8 cellular contexts compared by ENCODE assay signal in the genomic region with DNA sequence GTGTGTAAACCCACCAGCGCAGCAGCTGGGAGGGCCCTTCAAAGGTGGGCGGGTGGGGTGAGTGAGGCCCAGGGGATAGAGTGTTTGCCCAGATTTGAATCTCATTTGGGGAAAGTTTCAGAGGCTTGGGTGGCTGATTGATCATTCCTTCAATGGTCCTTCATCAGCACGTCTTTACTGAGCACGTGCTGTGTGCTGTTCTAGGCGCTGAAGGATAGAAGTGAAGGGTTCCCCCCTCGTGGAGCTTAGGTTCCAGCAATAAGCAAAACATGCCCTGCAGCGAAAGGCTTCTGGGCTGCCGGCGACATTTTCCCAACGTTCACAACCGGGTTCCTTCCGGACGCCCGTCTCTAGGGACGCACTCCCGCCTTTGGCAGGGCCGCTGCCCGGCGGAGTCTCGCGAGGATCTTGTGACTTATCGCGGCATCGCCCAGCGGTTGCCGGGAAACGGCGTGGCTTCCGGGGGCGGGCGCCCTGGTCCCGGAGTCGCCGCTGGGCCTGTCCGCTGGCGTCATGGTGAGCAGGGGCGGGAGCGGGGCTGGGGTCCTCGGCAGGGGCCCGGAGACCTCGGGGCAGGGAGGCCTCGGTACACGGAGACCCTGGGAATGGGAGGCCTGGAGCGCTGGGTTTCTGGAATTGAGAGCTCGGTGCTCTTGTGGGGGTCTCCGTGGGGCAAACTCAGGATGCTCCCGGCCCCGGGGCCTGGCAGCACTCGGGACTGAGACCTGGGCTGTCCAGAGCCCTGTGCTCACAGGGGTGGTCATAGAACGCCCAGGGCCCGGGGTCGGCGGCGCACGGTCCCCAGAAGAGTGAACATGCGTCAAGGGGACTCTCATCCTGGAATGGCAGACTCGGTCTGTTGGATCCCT. TPM values are rescaled to one million over a fixed set of nuclear protein-coding genes. Genes with fewer than 3 reads are reported as not detected.
DNase-seq lines count a peak whose midpoint lies in the region; ATAC-seq and TF ChIP-seq lines count a peak whose summit lies in the region.

No MANE protein-coding gene starts in this region.

- no peaks in the 10 kb centered on the region for H3K79me2 ChIP-seq in Karpas-422 (ENCODE audit: low read length)

- no peak overlapping the region for H3K4me2 ChIP-seq in Karpas-422 (ENCODE audit: low read depth, low read length, poor library complexity, severe bottlenecking)

- H3K4me1 ChIP-seq in Karpas-422 (ENCODE audit: low read length) = peaks cover 11% of the 10 kb centered on the region

- no peaks in the 10 kb centered on the region for H3K36me3 ChIP-seq in Karpas-422 (ENCODE audit: insufficient read depth, low read length)

- H3K27ac Mint-ChIP-seq in chondrocyte (ENCODE audit: unreplicated experiment) = peak overlapping the region; percentile 25

- peak; percentile 95 for DNase-seq in GM10248 (ENCODE audit: extremely low spot score)
- peak; percentile 93 for DNase-seq in NCI-H2227 (lab: John Stamatoyannopoulos, UW; ENCODE audit: unreplicated experiment)
- peak; percentile 90 for DNase-seq in activated CD4-positive, CD25-positive, alpha-beta regulatory T cell treated with anti-CD3 and anti-CD28 coated beads, Interleukin-2, amount 50 U/mL, for 72 hours
- DNase-seq in chondrocyte (ENCODE audit: low spot score) = no peak
- peak; percentile 90 to 94 for DNase-seq in left colon
- DNase-seq in stimulated activated CD4-positive, alpha-beta T cell treated with anti-CD3 and anti-CD28 coated beads, Interleukin-1b, Interleukin-23, amount 100 ng/mL, for 4 hours (ENCODE audit: low read depth in 2 of 2) = peak; percentile 67 to 76
- DNase-seq in Karpas-422 = no peak

- H3K4me3 ChIP-seq in Karpas-422 (ENCODE audit: low read length) = no peak overlapping the region

- no peaks in the 10 kb centered on the region for H3K9me3 ChIP-seq in Karpas-422 (ENCODE audit: low read length)

- no peak overlapping the region for H3K27ac ChIP-seq in Karpas-422 (ENCODE audit: low read length)

- H3K27me3 ChIP-seq in Karpas-422 (ENCODE audit: low read length) = no peaks in the 10 kb centered on the region

- ATAC-seq in HG03045 (IDR thresholded peaks at IDR 0.05; ENCODE audit: unreplicated experiment) (peak; percentile 62), left colon (peak; percentile 94)

- POLR2A ChIA-PET in GM10248 (lab: Yijun Ruan, JAX) = no interaction called here

- peak overlapping the region; percentile 63 for H3K4me3 Mint-ChIP-seq in chondrocyte (ENCODE audit: unreplicated experiment)

- CTCF ChIA-PET in GM10248 (lab: Yijun Ruan, JAX) = no interaction called here

- intact Hi-C loops in left colon (cut with DNase I, micrococcal nuclease) = no loop called here

- H3K9ac ChIP-seq in Karpas-422 (ENCODE audit: low read length) = no peak overlapping the region

- no peak overlapping the region for H2AFZ ChIP-seq in Karpas-422 (ENCODE audit: low read length)

- no peaks in the 10 kb centered on the region for H3K27me3 Mint-ChIP-seq in chondrocyte (ENCODE audit: low read depth)

- no peaks in the 10 kb centered on the region for H3K9me2 ChIP-seq in Karpas-422 (replicated peaks; ENCODE audit: insufficient read depth, low read length)

- TF ChIP-seq CTCF in GM10248 (IDR thresholded peaks at IDR 0.05; ENCODE audit: control extremely low read depth, extremely low read depth, low read depth, missing control alignments) (no peak), chondrocyte (IDR thresholded peaks at IDR 0.05) (no peak)

- peaks cover 14% of the 10 kb centered on the region; the same call in 1 of the 2 replicates for H4K20me1 ChIP-seq in Karpas-422 (ENCODE audit: insufficient read depth, low read depth, low read length)

- no peaks in the 10 kb centered on the region for H3K36me3 Mint-ChIP-seq in chondrocyte (ENCODE audit: low read depth)

- no peaks in the 10 kb centered on the region for H3K9me3 Mint-ChIP-seq in chondrocyte (ENCODE audit: low read depth)

- H3K4me1 Mint-ChIP-seq in chondrocyte (ENCODE audit: low read depth) = peaks cover 26% of the 10 kb centered on the region

RNA-seq across cellular contexts. Expression of gene DBNDD1, which starts 3.2 kb away (rescaled TPM):
- total RNA-seq in chondrocyte = 2.8 to 3.7 TPM (median 3.0 TPM) in 3 replicates
- total RNA-seq in left colon = 1 to 10 TPM; 3.8 to 4.9 TPM
- 0.43 TPM in 1 of 2 replicates, not detected in the other for total RNA-seq in Karpas-422 (2014; rRNA removed; shearing (Covaris generic); ENCODE audit: low replicate concordance)

RNA-seq across cellular contexts. Expression of gene PRDM7, which starts 54.7 kb away (rescaled TPM):
- total RNA-seq in chondrocyte = not detected in 3 replicates
- total RNA-seq in left colon = not detected
- total RNA-seq in Karpas-422 (2014; rRNA removed; shearing (Covaris generic); ENCODE audit: low replicate concordance) = not detected in 2 replicates

Comparison
In these comparisons a context has a peak if more than half of its experiments do, and no peak if none do; other contexts are left out.
1. DNase-seq: peak in GM10248 (single experiment), NCI-H2227 (single experiment), activated CD4-positive, CD25-positive, alpha-beta regulatory T cell treated with anti-CD3 and anti-CD28 coated beads, Interleukin-2, amount 50 U/mL, for 72 hours (single experiment), left colon (2 of 2) and stimulated activated CD4-positive, alpha-beta T cell treated with anti-CD3 and anti-CD28 coated beads, Interleukin-1b, Interleukin-23, amount 100 ng/mL, for 4 hours (2 of 2); none in chondrocyte (single experiment) and Karpas-422 (single experiment).